ENCODE assay signal across 14 cellular contexts in genomic region chr15:75278497-75278896, GRCh38. TPM values are rescaled to one million over a fixed set of nuclear protein-coding genes. Genes with fewer than 3 reads are reported as not detected.
DNase-seq lines count a peak whose midpoint lies in the region; ATAC-seq and TF ChIP-seq lines count a peak whose summit lies in the region.
"Not testable (repeated sequence)": the region's sequence is repeated elsewhere in the genome, so short reads cannot be mapped to it uniquely, and the experiment has no call there.
"Had no signal": no experiment of that assay in that cellular context is flagged by ENCODE, and none has a peak within 500 bp of the region (broad histone marks: within the 10 kb centered on the region; RNA-seq: fewer than 3 reads in every experiment).

No MANE protein-coding gene starts in this region.

- CTCF ChIA-PET in A673 (lab: Charles Lee); WTC11 (lab: Charles Lee): not testable (repeated sequence)

- not testable (repeated sequence) for H3K18ac ChIP-seq in H9 (ENCODE audit: insufficient read length, low read depth, low read length)

- ATAC-seq in WTC11, Right ventricle myocardium inferior: not testable (repeated sequence)

- not testable (repeated sequence) for H3K4me1 Mint-ChIP-seq in H9, WTC11

- H4K20me1 ChIP-seq in H9 (ENCODE audit: control insufficient read depth, insufficient read depth, insufficient read length): not testable (repeated sequence)

- not testable (repeated sequence) for H3K4me3 ChIP-seq in A673 (ENCODE audit: low read depth, low read length, poor library complexity, severe bottlenecking); NB4 (ENCODE audit: low read depth, low read length); iPS DF 6.9 (ENCODE audit: low read length)

- not testable (repeated sequence) for H2AFZ ChIP-seq in H9 (ENCODE audit: low read length)

- not testable (repeated sequence) for H3K4me1 ChIP-seq in A673 (ENCODE audit: insufficient read depth, low read length, poor library complexity, severe bottlenecking); H9 (ENCODE audit: insufficient read depth, low read length); iPS DF 6.9 (ENCODE audit: control insufficient read depth, insufficient read depth, low read length)

- not testable (repeated sequence) for TF ChIP-seq CTCF in A673 (conservative IDR thresholded peaks at IDR 0.05; ENCODE audit: low read depth, low read length); H9 (conservative IDR thresholded peaks at IDR 0.05); NB4 (IDR thresholded peaks at IDR 0.05; ENCODE audit: low read depth, low read length); WTC11 (IDR thresholded peaks at IDR 0.05)

- not testable (repeated sequence) for TF ChIP-seq POLR2A in NB4 (IDR thresholded peaks at IDR 0.05; ENCODE audit: extremely low read depth, insufficient read length)

- H3T11ph ChIP-seq in H9 (ENCODE audit: low read length): not testable (repeated sequence)

- H2BK120ac ChIP-seq in H9 (ENCODE audit: low read depth, low read length, poor library complexity, severe bottlenecking): not testable (repeated sequence)

- not testable (repeated sequence) for H3K9ac ChIP-seq in H9 (ENCODE audit: extremely low read depth, insufficient read length, low read length)

- not testable (repeated sequence) for H3K23me2 ChIP-seq in H9 (ENCODE audit: insufficient read length, low read depth, low read length, poor library complexity, severe bottlenecking)

- not testable (repeated sequence) for H4K8ac ChIP-seq in H9 (replicated peaks; ENCODE audit: insufficient read length, low read depth, low read length)

- not testable (repeated sequence) for H3K36me3 ChIP-seq in A673 (ENCODE audit: insufficient read depth, low read length, poor library complexity, severe bottlenecking); iPS DF 6.9 (ENCODE audit: control insufficient read depth, insufficient read depth, low read length)

- not testable (repeated sequence) for H2BK20ac ChIP-seq in H9 (ENCODE audit: low read depth, low read length, poor library complexity, severe bottlenecking)

- not testable (repeated sequence) for H3K27me3 Mint-ChIP-seq in H9 (ENCODE audit: low read depth); WTC11 (ENCODE audit: low read depth)

- intact Hi-C loops in A673 (cut with micrococcal nuclease; ENCODE audit: unreplicated experiment): loop anchor here (10.0 kb wide), 1 partner anchor 954 kb away; no protein-coding TSS in a partner anchor
- intact Hi-C loops in Right ventricle myocardium inferior (cut with DNase I); posterior vena cava (cut with DNase I): not testable (repeated sequence)

- not testable (repeated sequence) for H3K4me3 Mint-ChIP-seq in H9, WTC11

- H2BK12ac ChIP-seq in H9 (ENCODE audit: insufficient read length, low read depth, low read length): not testable (repeated sequence)

- DNase-seq in A673 (ENCODE audit: low spot score) (peak; percentile 62), H9 (peak; percentile 60), NB4 (ENCODE audit: low read depth) (peak; percentile 12), WTC11 (ENCODE audit: low spot score) (peak; percentile 70), ecto neural progenitor cell (ENCODE audit: low spot score) (peak; percentile 3), Right ventricle myocardium inferior (ENCODE audit: missing footprints) (peak; percentile 21), iPS DF 6.9 (ENCODE audit: low read depth, low spot score) (peak; percentile 22), posterior vena cava (ENCODE audit: low spot score) (peak; percentile 31)

- not testable (repeated sequence) for BruUV-seq in A673 (replicated peaks; lab: Mats Ljungman, UMichigan)

- H3K4me2 ChIP-seq in H9 (ENCODE audit: insufficient read depth, insufficient read length, low read length): not testable (repeated sequence)

- H3K23ac ChIP-seq in H9 (ENCODE audit: insufficient read length, low read depth, low read length): not testable (repeated sequence)

- not testable (repeated sequence) for H3K79me2 ChIP-seq in H9 (ENCODE audit: insufficient read depth, low read length)

- H3K27ac ChIP-seq in A673 (ENCODE audit: low read depth, low read length, poor library complexity, severe bottlenecking); H9 (ENCODE audit: insufficient read length, low read depth, low read length); iPS DF 6.9 (ENCODE audit: low read length): not testable (repeated sequence)

- H4K91ac ChIP-seq in H9 (ENCODE audit: insufficient read length, low read depth, low read length): not testable (repeated sequence)

- H3K4ac ChIP-seq in H9 (ENCODE audit: low read depth, low read length): not testable (repeated sequence)

- H3K36me3 Mint-ChIP-seq in H9 (ENCODE audit: insufficient read depth in 1 of 3, low read depth in 3 of 3); WTC11: not testable (repeated sequence)

- not testable (repeated sequence) for H3K9me3 ChIP-seq in A673 (ENCODE audit: low read depth, low read length, poor library complexity, severe bottlenecking); H9 (ENCODE audit: control insufficient read depth, low read depth, low read length); iPS DF 6.9 (ENCODE audit: control insufficient read depth, insufficient read depth, low read length)

- not testable (repeated sequence) for H2BK5ac ChIP-seq in H9 (ENCODE audit: insufficient read length, low read length)

- H3K27ac Mint-ChIP-seq in H9 (peak overlapping the region in 2 of 3 experiments; percentile 58 to 74; a peak in 1 of 7 replicates), WTC11 (peak overlapping the region; percentile 91)

- H3K56ac ChIP-seq in H9 (ENCODE audit: insufficient read length, low read depth, low read length): not testable (repeated sequence)

- not testable (repeated sequence) for H3K27me3 ChIP-seq in A673 (replicated peaks; ENCODE audit: insufficient read depth, low read depth, low read length, poor library complexity); H9 (ENCODE audit: insufficient read depth, low read length); iPS DF 6.9 (ENCODE audit: control insufficient read depth, insufficient read depth, low read length)

- not testable (repeated sequence) for H2BK15ac ChIP-seq in H9 (ENCODE audit: low read depth, low read length)

- H3K14ac ChIP-seq in H9 (ENCODE audit: insufficient read depth, low read length): not testable (repeated sequence)

- H3K79me1 ChIP-seq in H9 (ENCODE audit: insufficient read depth, low read depth, low read length, poor library complexity, severe bottlenecking): not testable (repeated sequence)

- POLR2A ChIA-PET in A673 (lab: Charles Lee; ENCODE audit: low non-redundant PET); WTC11 (lab: Charles Lee): not testable (repeated sequence)

- H4K5ac ChIP-seq in H9 (ENCODE audit: insufficient read length, low read depth, low read length): not testable (repeated sequence)

- not testable (repeated sequence) for H3K9me3 Mint-ChIP-seq in H9, WTC11

- not testable (repeated sequence) for H2AK5ac ChIP-seq in H9 (ENCODE audit: insufficient read length, low read length)

- no CpG with 5 or more reads among the region's 1 CpG for WGBS in H9 (ENCODE audit: extremely low coverage, insufficient read length, low lambda C conversion rate)
- WGBS in iPS DF 6.9 (ENCODE audit: insufficient coverage, insufficient read length): no CpG with 5 or more reads among the region's 1 CpG

TF ChIP-seq in WTC11, 78 proteins besides CTCF, POLR2A, EP300 and RAD21:
- TF ChIP-seq ZNF121 (CRISPR knock-in tag; IDR thresholded peaks at IDR 0.05): peak; percentile 65

RNA-seq across cellular contexts. Expression of gene GOLGA6D, which starts 4.1 kb away (rescaled TPM):
- total RNA-seq in A673 (2021) (0.13 TPM in 1 of 2 replicates, not detected in the other), H9 (2021) (0.35 and 0.37 TPM in 2 replicates), WTC11 (2021) (2.1 to 2.6 TPM (median 2.6 TPM) in 3 replicates), Right ventricle myocardium inferior (not detected), posterior vena cava (not detected)
- total RNA-seq: Calu3; CD4-positive, alpha-beta T cell; Daoy; G401; GM12878 had no signal

RNA-seq across cellular contexts. Expression of gene GOLGA6C, which starts 20.4 kb away (rescaled TPM):
- total RNA-seq in A673 (2021): not detected in 2 replicates
- not detected in 2 replicates for total RNA-seq in H9 (2021)
- 0.52 to 0.60 TPM (median 0.55 TPM) in 3 replicates for total RNA-seq in WTC11 (2021)
- total RNA-seq in Right ventricle myocardium inferior: not detected
- not detected for total RNA-seq in posterior vena cava
- total RNA-seq: Calu3; CD4-positive, alpha-beta T cell; G401; GM12878; HT-29 had no signal

RNA-seq across cellular contexts. Expression of gene COMMD4, which starts 57.4 kb away (rescaled TPM):
- total RNA-seq in A673 (2021): 109 and 126 TPM in 2 replicates
- 146 and 159 TPM in 2 replicates for total RNA-seq in H9 (2021)
- total RNA-seq in WTC11 (2021): 116 to 140 TPM (median 129 TPM) in 3 replicates
- 42.1 TPM for total RNA-seq in Right ventricle myocardium inferior
- total RNA-seq in posterior vena cava: 10 to 100 TPM; 29.0 to 33.2 TPM

Comparison
In these comparisons a context has a peak if more than half of its experiments do, and no peak if none do; other contexts are left out.
1. DNase-seq: peak in every context shown above with its lines; median percentile 70 in WTC11; 62 in A673; 60 in H9; 31 in posterior vena cava; 22 in iPS DF 6.9; 21 in Right ventricle myocardium inferior; 12 in NB4; 3 in ecto neural progenitor cell.